ENCODE assay signal across 24 cellular contexts in genomic region chr14:88829188-88829587, GRCh38. TPM values are rescaled to one million over a fixed set of nuclear protein-coding genes. Genes with fewer than 3 reads are reported as not detected.
DNase-seq lines count a peak whose midpoint lies in the region; ATAC-seq and TF ChIP-seq lines count a peak whose summit lies in the region.
"Had no signal": no experiment of that assay in that cellular context is flagged by ENCODE, and none has a peak within 500 bp of the region (broad histone marks: within the 10 kb centered on the region; RNA-seq: fewer than 3 reads in every experiment).

No MANE protein-coding gene starts in this region.

- H3F3A ChIP-seq in SK-N-SH (replicated peaks; ENCODE audit: insufficient read depth) = peaks cover 27% of the 10 kb centered on the region

- DNase-seq in SK-N-SH = no peak
- DNase-seq in MV-4-11 (lab: John Stamatoyannopoulos, UW) = peak; percentile 24
- no peak for DNase-seq in breast epithelium (ENCODE audit: low spot score in 2 of 2)
- DNase-seq in hippocampal formation (lab: John Stamatoyannopoulos, UW) = no peak
- DNase-seq in heart right ventricle = no peak
- no peak for DNase-seq in colonic mucosa
- DNase-seq: ACHN; activated CD8-positive, alpha-beta T cell treated with anti-CD3 and anti-CD28 coated beads for 36 hours; CD4-positive, CD25-positive, alpha-beta regulatory T cell; HCEC 1CT; KG1; lower lobe of right lung; NCI-H1417 treated with DMSO at 0.1 percent for 48 hours; NK-92 treated with Interleukin-12 subunit alpha and Interleukin-12 subunit beta, amount 100 ng/mL, for 24 hours; ovary; stimulated activated CD4-positive, alpha-beta T cell treated with anti-CD3 and anti-CD28 coated beads, Interleukin-1b, Interleukin-23, amount 100 ng/mL, for 48 hours; stimulated activated naive CD8-positive, alpha-beta T cell treated with anti-CD3 and anti-CD28 coated beads, Interleukin-15, amount 100 ng/mL, for 72 hours; T-helper 1 cell; upper lobe of left lung had no signal

- CTCF ChIA-PET in SK-N-SH (lab: Yijun Ruan, JAX) = interaction anchor here (1.0 to 6.9 kb wide), 7 partner anchors 9 to 72 kb away, joined by 3 to 49 read pairs (median 8); partner anchors contain the start of gene EML5

- intact Hi-C loops in breast epithelium (cut with DNase I; ENCODE audit: low total_unique reads) (no loop called here), heart right ventricle (cut with DNase I) (no loop called here), colonic mucosa (cut with DNase I) (no loop called here)

- H3K4me3 ChIP-seq in SK-N-SH (ENCODE audit: low read depth in 2 of 2, low read length in 1 of 2) = peak overlapping the region; percentile 22 to 28; a peak in 3 of 4 replicates
- no peak overlapping the region for H3K4me3 ChIP-seq in breast epithelium
- H3K4me3 ChIP-seq in neutrophil (ENCODE audit: low read depth in 1 of 2, low read length in 1 of 2) = no peak overlapping the region
- H3K4me3 ChIP-seq in heart right ventricle = no peak overlapping the region
- H3K4me3 ChIP-seq in colonic mucosa = no peak overlapping the region
- H3K4me3 ChIP-seq: lower lobe of right lung, ovary, upper lobe of left lung had no signal

- H3K36me3 ChIP-seq in SK-N-SH (replicated peaks in 1 of 2; ENCODE audit: control insufficient read depth in 1 of 2, insufficient read depth in 2 of 2, low read length in 1 of 2) (peaks cover 0 to 8% of the 10 kb centered on the region in 2 experiments), breast epithelium (no peaks in the 10 kb centered on the region), neutrophil (no peaks in the 10 kb centered on the region), heart right ventricle (no peaks in the 10 kb centered on the region), colonic mucosa (no peaks in the 10 kb centered on the region)
- H3K36me3 ChIP-seq: lower lobe of right lung, ovary, upper lobe of left lung had no signal

- H3K9me2 ChIP-seq in SK-N-SH = no peaks in the 10 kb centered on the region

- peak overlapping the region; percentile 3; the same call in 1 of the 2 replicates for H2AFZ ChIP-seq in SK-N-SH (ENCODE audit: low read depth)

- H3K4me1 ChIP-seq in SK-N-SH (ENCODE audit: control insufficient read depth in 1 of 2, insufficient read depth in 2 of 2, low read depth in 1 of 2, low read length in 1 of 2) (peaks cover 22 to 55% of the 10 kb centered on the region in 2 experiments), breast epithelium (peaks cover 0 to 3% of the 10 kb centered on the region in 2 donors), neutrophil (ENCODE audit: control insufficient read depth in 1 of 2, insufficient read depth in 1 of 2, low read depth in 1 of 2, low read length in 1 of 2) (peaks cover 45 to 65% of the 10 kb centered on the region in 2 experiments), heart right ventricle (peaks cover 0 to 27% (median 12%) of the 10 kb centered on the region in 9 donors), colonic mucosa (no peaks in the 10 kb centered on the region)
- H3K4me1 ChIP-seq: lower lobe of right lung had no signal

- TF ChIP-seq CTCF in SK-N-SH (IDR thresholded peaks at IDR 0.05) = no peak
- TF ChIP-seq CTCF in breast epithelium (IDR thresholded peaks at IDR 0.05) = no peak
- no peak for TF ChIP-seq CTCF in neutrophil (IDR thresholded peaks at IDR 0.05)
- no peak for TF ChIP-seq CTCF in heart right ventricle (IDR thresholded peaks at IDR 0.05)
- TF ChIP-seq CTCF in colonic mucosa (IDR thresholded peaks at IDR 0.05) = no peak

- WGBS in SK-N-SH (ENCODE audit: low lambda C conversion rate) = 12% methylated on average over 3 of the region's 3 CpGs
- WGBS in heart right ventricle, 2 donors = 65 to 66% methylated on average over 3 of the region's 3 CpGs

- H3K79me2 ChIP-seq in SK-N-SH (ENCODE audit: insufficient read depth) = peaks cover 82% of the 10 kb centered on the region

- H3K4me2 ChIP-seq in SK-N-SH = peak overlapping the region; percentile 70

- no peaks in the 10 kb centered on the region for H3K9me3 ChIP-seq in SK-N-SH
- no peaks in the 10 kb centered on the region for H3K9me3 ChIP-seq in breast epithelium
- no peaks in the 10 kb centered on the region for H3K9me3 ChIP-seq in neutrophil
- H3K9me3 ChIP-seq in heart right ventricle = no peaks in the 10 kb centered on the region
- H3K9me3 ChIP-seq in colonic mucosa = no peaks in the 10 kb centered on the region
- H3K9me3 ChIP-seq: lower lobe of right lung, ovary, upper lobe of left lung had no signal

- H3K27ac ChIP-seq in SK-N-SH (ENCODE audit: low read depth in 2 of 2, low read length in 1 of 2) = peak overlapping the region; percentile 81 to 100; a peak in 3 of 4 replicates
- H3K27ac ChIP-seq in breast epithelium = peak overlapping the region; percentile 38 to 43
- peak overlapping the region; percentile 54 for H3K27ac ChIP-seq in neutrophil
- H3K27ac ChIP-seq in heart right ventricle = no peak overlapping the region
- H3K27ac ChIP-seq in colonic mucosa = no peak overlapping the region
- H3K27ac ChIP-seq: lower lobe of right lung had no signal

- H3K27me3 ChIP-seq in SK-N-SH (ENCODE audit: insufficient read depth) (no peaks in the 10 kb centered on the region), breast epithelium (no peaks in the 10 kb centered on the region), neutrophil (no peaks in the 10 kb centered on the region), heart right ventricle (no peaks in the 10 kb centered on the region), colonic mucosa (no peaks in the 10 kb centered on the region)
- H3K27me3 ChIP-seq: ovary, upper lobe of left lung had no signal

- no peak for ATAC-seq in SK-N-SH treated with all-trans-retinoic acid at 6 μM for 48 hours
- ATAC-seq in heart right ventricle = no peak
- ATAC-seq: activated CD8-positive, alpha-beta T cell treated with anti-CD3 and anti-CD28 coated beads for 36 hours; activated naive CD4-positive, alpha-beta T cell treated with anti-CD3 and anti-CD28 coated beads, Interleukin-2, amount 50 U/mL, for 72 hours; lower lobe of right lung; stimulated activated naive CD8-positive, alpha-beta T cell treated with anti-CD3 and anti-CD28 coated beads, Interleukin-15, amount 100 ng/mL, for 72 hours; WTC11 had no signal

- H4K20me1 ChIP-seq in SK-N-SH (ENCODE audit: insufficient read depth) = no peaks in the 10 kb centered on the region

- TF ChIP-seq RAD21 in SK-N-SH (IDR thresholded peaks at IDR 0.05; ENCODE audit: low read length) = no peak

- TF ChIP-seq POLR2A in breast epithelium (IDR thresholded peaks at IDR 0.05) = no peak

- 0 out of 4 replicates have a peak, but pooled peaks of 1 of the 2 experiments have one; percentile 19 for TF ChIP-seq EP300 in SK-N-SH (IDR thresholded peaks at IDR 0.05; ENCODE audit: borderline replicate concordance in 1 of 2, low read depth in 1 of 2, low read length in 1 of 2)

- peak overlapping the region; percentile 49; the same call in 1 of the 2 replicates for H3K9ac ChIP-seq in SK-N-SH
- H3K9ac ChIP-seq in colonic mucosa (ENCODE audit: low read depth in 2 of 2, low read length in 2 of 2) = no peak overlapping the region

- POLR2A ChIA-PET in SK-N-SH (lab: Yijun Ruan, JAX) = interaction anchor here (1.0 to 6.5 kb wide), 4 partner anchors 22 to 184 kb away, joined by 3 to 87 read pairs (median 4); partner anchors contain the start of gene EML5

TF ChIP-seq in SK-N-SH, 30 proteins besides CTCF, POLR2A, EP300 and RAD21:
- TF ChIP-seq GATA2 (CRISPR knock-in tag; IDR thresholded peaks at IDR 0.05) = peak; percentile 25; the same call in 1 of the 2 replicates
- no peak for TF ChIP-seq SIN3A (IDR thresholded peaks at IDR 0.05; ENCODE audit: borderline replicate concordance, low read depth, low read length)

TF ChIP-seq in SK-N-SH treated with all-trans-retinoic acid at 6 μM for 48 hours, 23 proteins besides CTCF, POLR2A, EP300 and RAD21 (continues in another document):
- no peak for TF ChIP-seq ZNF8 (CRISPR knock-in tag; IDR thresholded peaks at IDR 0.05)
- no peak for TF ChIP-seq ISL1 (CRISPR knock-in tag; IDR thresholded peaks at IDR 0.05)
- TF ChIP-seq TCF4 (CRISPR knock-in tag; IDR thresholded peaks at IDR 0.05; ENCODE audit: borderline replicate concordance) = no peak; the same call in 1 of the 2 replicates
- TF ChIP-seq GLIS3 (CRISPR knock-in tag; IDR thresholded peaks at IDR 0.05) = no peak
- no peak for TF ChIP-seq TSHZ2 (CRISPR knock-in tag; IDR thresholded peaks at IDR 0.05)
- no peak for TF ChIP-seq CSDC2 (CRISPR knock-in tag; IDR thresholded peaks at IDR 0.05)

RNA-seq across cellular contexts. Expression of gene TTC8, which starts 4.7 kb away (rescaled TPM):
- polyA plus RNA-seq in SK-N-SH (2012; rRNA removed) = 51.6 and 73.9 TPM in 2 replicates
- 62.8 and 66.2 TPM in 2 replicates for polyA plus RNA-seq in SK-N-SH (2012; cell fraction: cytosol; rRNA removed)
- polyA plus RNA-seq in SK-N-SH (2012; cell fraction: nucleus; rRNA removed) = 58.0 and 80.1 TPM in 2 replicates
- total RNA-seq in breast epithelium = 10 to 100 TPM; 18.9 to 58.2 (median 44.6) TPM
- 10 to 100 TPM in 6 of 10 donors, 1 to 10 TPM in 4; 5.5 to 16.0 (median 14.0) TPM for total RNA-seq in heart right ventricle
- polyA plus RNA-seq in heart right ventricle = 1 to 10 TPM; 3.8 to 6.1 TPM
- 10 to 100 TPM; 13.5 to 17.1 TPM for total RNA-seq in colonic mucosa

RNA-seq across cellular contexts. Expression of gene EML5, which starts 36.4 kb away (rescaled TPM):
- polyA plus RNA-seq in SK-N-SH (2012; rRNA removed) (0.23 and 1.1 TPM in 2 replicates), heart right ventricle (under 1 TPM; 0.04 to 0.22 TPM)
- polyA plus RNA-seq in SK-N-SH (2012; cell fraction: cytosol; rRNA removed) = 1.7 and 2.1 TPM in 2 replicates
- polyA plus RNA-seq in SK-N-SH (2012; cell fraction: nucleus; rRNA removed) = 1.6 and 1.9 TPM in 2 replicates
- total RNA-seq in breast epithelium (1 to 10 TPM in 2 of 3 donors, under 1 TPM in 1; 0.96 to 5.6 (median 4.3) TPM), heart right ventricle (under 1 TPM; 0.10 to 0.44 (median 0.19) TPM), colonic mucosa (1 to 10 TPM in 1 of 2 donors, under 1 TPM in 1; 0.93 to 1.2 TPM)
- total RNA-seq: myocyte had no signal

Comparison
In these comparisons a context has a peak if more than half of its experiments do, and no peak if none do; other contexts are left out.
1. H3K27ac ChIP-seq: peak in SK-N-SH (2 of 2), breast epithelium (2 of 2) and neutrophil (single experiment); none in heart right ventricle (0 of 10) and colonic mucosa (single experiment).
2. H3K4me3 ChIP-seq: peak in SK-N-SH (2 of 2); none in breast epithelium (0 of 3), neutrophil (0 of 2), heart right ventricle (0 of 10) and colonic mucosa (single experiment).